Comparison of ENCODE assay signal across 9 cellular contexts in genomic region chr10:24465124-24465874, GRCh38.
A peak's percentile ranks its signal among the peaks of the same experiment; 100 is the strongest.
DNase-seq lines count a peak whose midpoint lies in the region; ATAC-seq and TF ChIP-seq lines count a peak whose summit lies in the region.
"Had no signal": no experiment of that assay in that cellular context is flagged by ENCODE, and none has a peak within 500 bp of the region (broad histone marks: within the 10 kb centered on the region; RNA-seq: fewer than 3 reads in every experiment).

No MANE protein-coding gene starts in this region.

- H3K27ac ChIP-seq in Peyer's patch (peak overlapping the region in 3 of 4 donors; percentile 51 to 95 (median 87)), esophagus squamous epithelium (peak overlapping the region; percentile 79 to 87 (median 86))
- H3K27ac ChIP-seq: HL-60 had no signal

- TF ChIP-seq CTCF in Peyer's patch (IDR thresholded peaks at IDR 0.05): no peak
- no peak for TF ChIP-seq CTCF in esophagus squamous epithelium (IDR thresholded peaks at IDR 0.05)
- no peak for TF ChIP-seq CTCF in retinal pigment epithelial cell (conservative IDR thresholded peaks at IDR 0.05; ENCODE audit: low read depth, low read length)

- intact Hi-C loops in esophagus squamous epithelium (cut with DNase I): no loop called here

- H3K27me3 ChIP-seq in Peyer's patch: no peaks in the 10 kb centered on the region
- H3K27me3 ChIP-seq in esophagus squamous epithelium: no peaks in the 10 kb centered on the region

- peak overlapping the region in 3 of 4 donors; percentile 16 to 53 (median 46) for H3K4me3 ChIP-seq in Peyer's patch
- peak overlapping the region in 3 of 4 donors; percentile 4 to 52 (median 28) for H3K4me3 ChIP-seq in esophagus squamous epithelium
- no peak overlapping the region for H3K4me3 ChIP-seq in retinal pigment epithelial cell (ENCODE audit: low read length)

- ATAC-seq in HG02642 (IDR thresholded peaks at IDR 0.05; ENCODE audit: poor library complexity, unreplicated experiment): no peak

- 37 to 46% methylated on average over 12 to 14 of the region's 14 CpGs for WGBS in esophagus squamous epithelium, 2 donors

- H3K4me1 ChIP-seq in Peyer's patch: peaks cover 0 to 23% (median 0%) of the 10 kb centered on the region in 4 donors
- peaks cover 4 to 78% (median 18%) of the 10 kb centered on the region in 3 donors for H3K4me1 ChIP-seq in esophagus squamous epithelium

- TF ChIP-seq POLR2A in Peyer's patch (IDR thresholded peaks at IDR 0.05) (peak in 1 of 2 donors; percentile 35), esophagus squamous epithelium (IDR thresholded peaks at IDR 0.05) (peak in 1 of 4 donors; percentile 27)

- no peaks in the 10 kb centered on the region for H3K36me3 ChIP-seq in Peyer's patch
- H3K36me3 ChIP-seq in esophagus squamous epithelium: peaks cover 0 to 21% (median 0%) of the 10 kb centered on the region in 3 donors

- H3K9me3 ChIP-seq in Peyer's patch (no peaks in the 10 kb centered on the region), esophagus squamous epithelium (no peaks in the 10 kb centered on the region)

- DNase-seq in EH (ENCODE audit: low read depth) (peak; percentile 98), Peyer's patch (peak in 2 of 3 donors; percentile 54 to 74), esophagus squamous epithelium (lab: John Stamatoyannopoulos, UW) (no peak), retinal pigment epithelial cell (ENCODE audit: low read depth) (peak; percentile 71), foreskin melanocyte (no peak), NCI-H345 treated with DMSO at 0.1 percent for 48 hours (lab: John Stamatoyannopoulos, UW; ENCODE audit: unreplicated experiment) (no peak), iPS-NIHi7 (ENCODE audit: extremely low spot score) (no peak)

Comparison
In these comparisons a context has a peak if more than half of its experiments do, and no peak if none do; other contexts are left out.
1. DNase-seq: peak in EH (single experiment), Peyer's patch (2 of 3) and retinal pigment epithelial cell (single experiment); none in esophagus squamous epithelium (single experiment), foreskin melanocyte (single experiment), NCI-H345 treated with DMSO at 0.1 percent for 48 hours (single experiment) and iPS-NIHi7 (single experiment).